20 cellular contexts compared by ENCODE assay signal in genomic region chr7:81459485-81459884, GRCh38.
"Had no signal": no experiment of that assay in that cellular context is flagged by ENCODE, and none has a peak within 500 bp of the region (broad histone marks: within the 10 kb centered on the region; RNA-seq: fewer than 3 reads in every experiment).

No MANE protein-coding gene starts in this region.

- ATAC-seq: PC-3, Right ventricle myocardium inferior, SK-N-SH treated with all-trans-retinoic acid at 6 μM for 48 hours had no signal

- H3K27me3 ChIP-seq: MG63, Peyer's patch, SJCRH30 had no signal

- H3K4me1 ChIP-seq: Peyer's patch, SJCRH30 had no signal

- H3K9me3 ChIP-seq: MG63, Peyer's patch, SJCRH30 had no signal

- DNase-seq: KBM-7, MG63, NCI-H1092, NCI-H1105 treated with DMSO at 0.1 percent for 48 hours, NCI-H1417 treated with DMSO at 0.1 percent for 48 hours, NCI-H146, NCI-H1694 treated with DMSO at 0.1 percent for 48 hours, NCI-H1930, NCI-H2081, NCI-H2107, NCI-H2227 treated with DMSO at 0.1 percent for 48 hours, NCI-H524, NCI-H526 treated with DMSO at 0.1 percent for 48 hours, NCI-H774, PC-3, Peyer's patch, SHP77 treated with DMSO at 0.1 percent for 48 hours, SJCRH30 had no signal

- H3K27ac ChIP-seq: Peyer's patch, SJCRH30 had no signal

- H3K4me3 ChIP-seq: MG63, Peyer's patch, SJCRH30 had no signal

- H3K36me3 ChIP-seq: MG63, Peyer's patch, SJCRH30 had no signal
